In the genomic region with DNA sequence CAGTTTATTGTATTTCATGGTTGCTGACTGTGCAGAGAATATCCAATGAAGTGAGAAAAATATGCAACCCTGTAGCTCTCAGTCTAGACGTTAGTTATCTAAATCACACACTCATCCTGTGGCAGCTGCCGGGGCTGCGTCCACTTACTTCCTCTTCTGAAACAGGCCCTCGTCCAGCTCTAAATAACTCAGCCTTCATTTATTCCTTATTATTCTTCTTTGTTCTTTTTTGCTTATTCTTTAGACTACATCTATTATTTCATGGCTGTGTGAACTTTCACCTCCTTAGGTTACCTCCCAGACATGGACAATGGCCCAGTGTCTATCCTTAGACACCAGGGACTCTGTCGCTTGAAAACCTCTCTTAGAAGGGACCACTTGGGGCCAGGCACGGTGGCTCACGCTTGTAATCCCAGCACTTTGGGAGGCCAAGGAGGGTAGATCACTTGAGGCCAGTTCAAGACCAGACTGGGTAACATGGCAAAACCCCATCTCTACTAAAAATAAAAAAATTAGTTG, we compare ENCODE assay signal across 1 cellular context.
A peak's percentile ranks its signal among the peaks of the same experiment; 100 is the strongest.
TF ChIP-seq lines count a peak whose summit lies in the region.

No MANE protein-coding gene starts in this region.

TF ChIP-seq in K562, 482 proteins besides CTCF, POLR2A, EP300 and RAD21 (continued from another document and continues in another):
- TF ChIP-seq, protein P1, sequence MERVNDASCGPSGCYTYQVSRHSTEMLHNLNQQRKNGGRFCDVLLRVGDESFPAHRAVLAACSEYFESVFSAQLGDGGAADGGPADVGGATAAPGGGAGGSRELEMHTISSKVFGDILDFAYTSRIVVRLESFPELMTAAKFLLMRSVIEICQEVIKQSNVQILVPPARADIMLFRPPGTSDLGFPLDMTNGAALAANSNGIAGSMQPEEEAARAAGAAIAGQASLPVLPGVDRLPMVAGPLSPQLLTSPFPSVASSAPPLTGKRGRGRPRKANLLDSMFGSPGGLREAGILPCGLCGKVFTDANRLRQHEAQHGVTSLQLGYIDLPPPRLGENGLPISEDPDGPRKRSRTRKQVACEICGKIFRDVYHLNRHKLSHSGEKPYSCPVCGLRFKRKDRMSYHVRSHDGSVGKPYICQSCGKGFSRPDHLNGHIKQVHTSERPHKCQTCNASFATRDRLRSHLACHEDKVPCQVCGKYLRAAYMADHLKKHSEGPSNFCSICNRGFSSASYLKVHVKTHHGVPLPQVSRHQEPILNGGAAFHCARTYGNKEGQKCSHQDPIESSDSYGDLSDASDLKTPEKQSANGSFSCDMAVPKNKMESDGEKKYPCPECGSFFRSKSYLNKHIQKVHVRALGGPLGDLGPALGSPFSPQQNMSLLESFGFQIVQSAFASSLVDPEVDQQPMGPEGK (CRISPR knock-in tag; IDR thresholded peaks at IDR 0.05; ENCODE audit: borderline replicate concordance) = no peak
- TF ChIP-seq ZNF239 (CRISPR knock-in tag; IDR thresholded peaks at IDR 0.05) (no peak; the same call in 1 of the 2 replicates), TCF7L2 (IDR thresholded peaks at IDR 0.05; ENCODE audit: low read depth, low read length) (no peak), ZNF583 (CRISPR knock-in tag; IDR thresholded peaks at IDR 0.05) (no peak), PTRF (tag; IDR thresholded peaks at IDR 0.05) (no peak; the same call in 1 of the 2 replicates), SOX6 (IDR thresholded peaks at IDR 0.05) (peak; percentile 82), KLF6 (CRISPR knock-in tag; IDR thresholded peaks at IDR 0.05; ENCODE audit: borderline replicate concordance) (peak; percentile 9; the same call in 1 of the 2 replicates), LEF1 (IDR thresholded peaks at IDR 0.05) (peak; percentile 78), YY1 (IDR thresholded peaks at IDR 0.05; ENCODE audit: borderline replicate concordance in 1 of 3, control insufficient read depth in 1 of 3, extremely low read depth in 1 of 3, insufficient read depth in 3 of 3, insufficient read length in 1 of 3, insufficient replicate concordance in 2 of 3, low read depth in 1 of 3, low read length in 2 of 3) (no peak), ZNF263 (CRISPR knock-in tag; IDR thresholded peaks at IDR 0.05; ENCODE audit: borderline replicate concordance) (no peak), MYBL2 (IDR thresholded peaks at IDR 0.05; ENCODE audit: low read depth) (no peak), MYBL2 (CRISPR knock-in tag; IDR thresholded peaks at IDR 0.05; ENCODE audit: borderline replicate concordance) (no peak), L3MBTL2 (IDR thresholded peaks at IDR 0.05) (peak; percentile 79), SMARCB1 (IDR thresholded peaks at IDR 0.05; ENCODE audit: insufficient read length, low read depth) (no peak), NR4A1 (CRISPR knock-in tag; IDR thresholded peaks at IDR 0.05) (no peak), NR4A1 (tag; IDR thresholded peaks at IDR 0.05) (peak; percentile 63; the same call in 1 of the 2 replicates), JUNB (CRISPR knock-in tag; conservative IDR thresholded peaks at IDR 0.05) (no peak), SMAD4 (CRISPR knock-in tag; conservative IDR thresholded peaks at IDR 0.05) (peak; percentile 100), HNRNPLL (IDR thresholded peaks at IDR 0.05; ENCODE audit: low read depth, low read length, poor library complexity, severe bottlenecking) (no peak), XRCC5 (IDR thresholded peaks at IDR 0.05; ENCODE audit: low read depth, low read length) (no peak), CCNT2 (IDR thresholded peaks at IDR 0.05; ENCODE audit: borderline replicate concordance, extremely low read depth, insufficient read length, low read depth, low read length) (peak; percentile 63), NFXL1 (CRISPR knock-in tag; IDR thresholded peaks at IDR 0.05) (no peak), JUN (IDR thresholded peaks at IDR 0.05; ENCODE audit: borderline replicate concordance, low read depth, low read length) (no peak), JUN (CRISPR knock-in tag; IDR thresholded peaks at IDR 0.05; ENCODE audit: borderline replicate concordance) (no peak), TAF1 (IDR thresholded peaks at IDR 0.05; ENCODE audit: control insufficient read depth, extremely low read depth, insufficient read depth, low read length, severe bottlenecking) (no peak), MAZ (CRISPR knock-in tag; conservative IDR thresholded peaks at IDR 0.05 in 1 of 2, IDR thresholded peaks at IDR 0.05 in 1 of 2) (no peak; a peak in 1 of 4 replicates), NBN (IDR thresholded peaks at IDR 0.05; ENCODE audit: low read depth) (no peak), ZBED1 (IDR thresholded peaks at IDR 0.05) (no peak), LCOR (CRISPR knock-in tag; IDR thresholded peaks at IDR 0.05) (no peak), RNF2 (IDR thresholded peaks at IDR 0.05) (peak; percentile 89; the same call in 1 of the 2 replicates), KAT7 (CRISPR knock-in tag; IDR thresholded peaks at IDR 0.05; ENCODE audit: borderline replicate concordance) (no peak; the same call in 1 of the 2 replicates), POU5F1 (IDR thresholded peaks at IDR 0.05; ENCODE audit: borderline replicate concordance, low read depth, low read length, partially characterized antibody) (no peak), MED1 (CRISPR knock-in tag; IDR thresholded peaks at IDR 0.05; ENCODE audit: borderline replicate concordance) (no peak), ZNF184 (CRISPR knock-in tag; IDR thresholded peaks at IDR 0.05) (no peak), PYGO2 (tag; IDR thresholded peaks at IDR 0.05) (0 out of 2 replicates have a peak, but pooled peaks have one; percentile 25), KLF10 (CRISPR knock-in tag; IDR thresholded peaks at IDR 0.05) (no peak), NRF1 (conservative IDR thresholded peaks at IDR 0.05 in 1 of 2, IDR thresholded peaks at IDR 0.05 in 1 of 2) (no peak), ETV5 (CRISPR knock-in tag; IDR thresholded peaks at IDR 0.05; ENCODE audit: low read depth) (peak; percentile 80), MECOM (CRISPR knock-in tag; IDR thresholded peaks at IDR 0.05) (no peak), ZNF589 (CRISPR knock-in tag; IDR thresholded peaks at IDR 0.05; ENCODE audit: low read depth) (peak; percentile 69), MAFF (IDR thresholded peaks at IDR 0.05; ENCODE audit: low read length) (peak; percentile 64; the same call in 1 of the 2 replicates), KLF1 (tag; IDR thresholded peaks at IDR 0.05) (no peak), ZNF707 (CRISPR knock-in tag; conservative IDR thresholded peaks at IDR 0.05) (no peak), SETDB1 (IDR thresholded peaks at IDR 0.05; ENCODE audit: low read length) (no peak), CXXC5 (CRISPR knock-in tag; IDR thresholded peaks at IDR 0.05) (peak; percentile 90), GABPB1 (CRISPR knock-in tag; IDR thresholded peaks at IDR 0.05) (no peak), ZNF75A (CRISPR knock-in tag; IDR thresholded peaks at IDR 0.05) (no peak), RBBP5 (IDR thresholded peaks at IDR 0.05; ENCODE audit: borderline replicate concordance, insufficient read depth, low read length, poor library complexity, severe bottlenecking) (no peak), POLR2AphosphoS2 (IDR thresholded peaks at IDR 0.05; ENCODE audit: low read length) (no peak), JUND (IDR thresholded peaks at IDR 0.05; ENCODE audit: borderline replicate concordance, low read depth, low read length) (peak; percentile 77), JUND (tag; IDR thresholded peaks at IDR 0.05; ENCODE audit: borderline replicate concordance, low read depth, low read length) (peak; percentile 75; the same call in 1 of the 3 replicates), SNRNP70 (optimal IDR thresholded peaks at IDR 0.05; ENCODE audit: low read depth, low read length) (no peak), MIER1 (IDR thresholded peaks at IDR 0.05; ENCODE audit: low read depth) (no peak), ZNF24 (IDR thresholded peaks at IDR 0.05) (peak; percentile 86), RFX1 (IDR thresholded peaks at IDR 0.05) (no peak), MXI1 (IDR thresholded peaks at IDR 0.05; ENCODE audit: low read depth, low read length) (no peak), NCOR1 (IDR thresholded peaks at IDR 0.05) (peak; percentile 95), EP400 (IDR thresholded peaks at IDR 0.05) (peak; percentile 39), ZNF584 (CRISPR knock-in tag; IDR thresholded peaks at IDR 0.05; ENCODE audit: low read depth) (0 out of 2 replicates have a peak, but pooled peaks have one; percentile 56), ZNF507 (tag; conservative IDR thresholded peaks at IDR 0.05) (no peak), NR1H2 (CRISPR knock-in tag; IDR thresholded peaks at IDR 0.05) (no peak)
- TF ChIP-seq, protein P2, sequence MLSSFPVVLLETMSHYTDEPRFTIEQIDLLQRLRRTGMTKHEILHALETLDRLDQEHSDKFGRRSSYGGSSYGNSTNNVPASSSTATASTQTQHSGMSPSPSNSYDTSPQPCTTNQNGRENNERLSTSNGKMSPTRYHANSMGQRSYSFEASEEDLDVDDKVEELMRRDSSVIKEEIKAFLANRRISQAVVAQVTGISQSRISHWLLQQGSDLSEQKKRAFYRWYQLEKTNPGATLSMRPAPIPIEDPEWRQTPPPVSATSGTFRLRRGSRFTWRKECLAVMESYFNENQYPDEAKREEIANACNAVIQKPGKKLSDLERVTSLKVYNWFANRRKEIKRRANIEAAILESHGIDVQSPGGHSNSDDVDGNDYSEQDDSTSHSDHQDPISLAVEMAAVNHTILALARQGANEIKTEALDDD (IDR thresholded peaks at IDR 0.05) = peak; percentile 57
- TF ChIP-seq, protein P3, sequence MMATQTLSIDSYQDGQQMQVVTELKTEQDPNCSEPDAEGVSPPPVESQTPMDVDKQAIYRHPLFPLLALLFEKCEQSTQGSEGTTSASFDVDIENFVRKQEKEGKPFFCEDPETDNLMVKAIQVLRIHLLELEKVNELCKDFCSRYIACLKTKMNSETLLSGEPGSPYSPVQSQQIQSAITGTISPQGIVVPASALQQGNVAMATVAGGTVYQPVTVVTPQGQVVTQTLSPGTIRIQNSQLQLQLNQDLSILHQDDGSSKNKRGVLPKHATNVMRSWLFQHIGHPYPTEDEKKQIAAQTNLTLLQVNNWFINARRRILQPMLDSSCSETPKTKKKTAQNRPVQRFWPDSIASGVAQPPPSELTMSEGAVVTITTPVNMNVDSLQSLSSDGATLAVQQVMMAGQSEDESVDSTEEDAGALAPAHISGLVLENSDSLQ (IDR thresholded peaks at IDR 0.05) = peak; percentile 55
- TF ChIP-seq, protein P4, sequence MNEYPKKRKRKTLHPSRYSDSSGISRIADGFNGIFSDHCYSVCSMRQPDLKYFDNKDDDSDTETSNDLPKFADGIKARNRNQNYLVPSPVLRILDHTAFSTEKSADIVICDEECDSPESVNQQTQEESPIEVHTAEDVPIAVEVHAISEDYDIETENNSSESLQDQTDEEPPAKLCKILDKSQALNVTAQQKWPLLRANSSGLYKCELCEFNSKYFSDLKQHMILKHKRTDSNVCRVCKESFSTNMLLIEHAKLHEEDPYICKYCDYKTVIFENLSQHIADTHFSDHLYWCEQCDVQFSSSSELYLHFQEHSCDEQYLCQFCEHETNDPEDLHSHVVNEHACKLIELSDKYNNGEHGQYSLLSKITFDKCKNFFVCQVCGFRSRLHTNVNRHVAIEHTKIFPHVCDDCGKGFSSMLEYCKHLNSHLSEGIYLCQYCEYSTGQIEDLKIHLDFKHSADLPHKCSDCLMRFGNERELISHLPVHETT (CRISPR knock-in tag; conservative IDR thresholded peaks at IDR 0.05 in 1 of 2, IDR thresholded peaks at IDR 0.05 in 1 of 2) = 0 out of 4 replicates have a peak, but pooled peaks of 1 of the 2 experiments have one; percentile 13
- TF ChIP-seq, protein P5, sequence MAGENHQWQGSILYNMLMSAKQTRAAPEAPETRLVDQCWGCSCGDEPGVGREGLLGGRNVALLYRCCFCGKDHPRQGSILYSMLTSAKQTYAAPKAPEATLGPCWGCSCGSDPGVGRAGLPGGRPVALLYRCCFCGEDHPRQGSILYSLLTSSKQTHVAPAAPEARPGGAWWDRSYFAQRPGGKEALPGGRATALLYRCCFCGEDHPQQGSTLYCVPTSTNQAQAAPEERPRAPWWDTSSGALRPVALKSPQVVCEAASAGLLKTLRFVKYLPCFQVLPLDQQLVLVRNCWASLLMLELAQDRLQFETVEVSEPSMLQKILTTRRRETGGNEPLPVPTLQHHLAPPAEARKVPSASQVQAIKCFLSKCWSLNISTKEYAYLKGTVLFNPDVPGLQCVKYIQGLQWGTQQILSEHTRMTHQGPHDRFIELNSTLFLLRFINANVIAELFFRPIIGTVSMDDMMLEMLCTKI (IDR thresholded peaks at IDR 0.05; ENCODE audit: partially characterized antibody) = no peak
- TF ChIP-seq, protein P6, sequence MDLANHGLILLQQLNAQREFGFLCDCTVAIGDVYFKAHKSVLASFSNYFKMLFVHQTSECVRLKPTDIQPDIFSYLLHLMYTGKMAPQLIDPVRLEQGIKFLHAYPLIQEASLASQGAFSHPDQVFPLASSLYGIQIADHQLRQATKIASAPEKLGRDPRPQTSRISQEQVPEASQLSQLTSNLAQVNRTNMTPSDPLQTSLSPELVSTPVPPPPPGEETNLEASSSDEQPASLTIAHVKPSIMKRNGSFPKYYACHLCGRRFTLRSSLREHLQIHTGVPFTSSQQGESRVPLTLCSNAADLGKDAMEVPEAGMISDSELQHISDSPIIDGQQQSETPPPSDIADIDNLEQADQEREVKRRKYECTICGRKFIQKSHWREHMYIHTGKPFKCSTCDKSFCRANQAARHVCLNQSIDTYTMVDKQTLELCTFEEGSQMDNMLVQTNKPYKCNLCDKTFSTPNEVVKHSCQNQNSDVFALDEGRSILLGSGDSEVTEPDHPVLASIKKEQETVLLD (IDR thresholded peaks at IDR 0.05) = no peak
- TF ChIP-seq, protein P7, sequence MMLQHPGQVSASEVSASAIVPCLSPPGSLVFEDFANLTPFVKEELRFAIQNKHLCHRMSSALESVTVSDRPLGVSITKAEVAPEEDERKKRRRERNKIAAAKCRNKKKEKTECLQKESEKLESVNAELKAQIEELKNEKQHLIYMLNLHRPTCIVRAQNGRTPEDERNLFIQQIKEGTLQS (IDR thresholded peaks at IDR 0.05) = no peak; the same call in 1 of the 2 replicates
- TF ChIP-seq, protein P7 (CRISPR knock-in tag; conservative IDR thresholded peaks at IDR 0.05) = no peak
- TF ChIP-seq, protein P8, sequence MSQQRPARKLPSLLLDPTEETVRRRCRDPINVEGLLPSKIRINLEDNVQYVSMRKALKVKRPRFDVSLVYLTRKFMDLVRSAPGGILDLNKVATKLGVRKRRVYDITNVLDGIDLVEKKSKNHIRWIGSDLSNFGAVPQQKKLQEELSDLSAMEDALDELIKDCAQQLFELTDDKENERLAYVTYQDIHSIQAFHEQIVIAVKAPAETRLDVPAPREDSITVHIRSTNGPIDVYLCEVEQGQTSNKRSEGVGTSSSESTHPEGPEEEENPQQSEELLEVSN (IDR thresholded peaks at IDR 0.05; ENCODE audit: borderline replicate concordance in 1 of 2, extremely low read depth in 1 of 2, insufficient read depth in 1 of 2, insufficient read length in 1 of 2, low read depth in 1 of 2, low read length in 1 of 2, poor library complexity in 1 of 2, severe bottlenecking in 1 of 2) = no peak
